1 cellular context compared by ENCODE assay signal in genomic region chr5:136067422-136067821, GRCh38.
A peak's percentile ranks its signal among the peaks of the same experiment; 100 is the strongest.
TF ChIP-seq lines count a peak whose summit lies in the region.

No MANE protein-coding gene starts in this region.

TF ChIP-seq in HepG2, 621 proteins besides CTCF, POLR2A, EP300 and RAD21 (continued from another document and continues in another):
- TF ChIP-seq BCLAF1 (IDR thresholded peaks at IDR 0.05) (no peak), SRSF1 (optimal IDR thresholded peaks at IDR 0.05; ENCODE audit: low read depth, low read length) (no peak), ZBTB4 (CRISPR knock-in tag; IDR thresholded peaks at IDR 0.05; ENCODE audit: borderline replicate concordance) (no peak), RARA (CRISPR knock-in tag; IDR thresholded peaks at IDR 0.05) (0 out of 2 replicates have a peak, but pooled peaks have one; percentile 12), EHMT2 (IDR thresholded peaks at IDR 0.05; ENCODE audit: borderline replicate concordance, low read depth, low read length) (0 out of 2 replicates have a peak, but pooled peaks have one; percentile 46), HBP1 (CRISPR knock-in tag; IDR thresholded peaks at IDR 0.05; ENCODE audit: low read depth) (no peak), ZBTB14 (CRISPR knock-in tag; IDR thresholded peaks at IDR 0.05) (no peak), TOE1 (CRISPR knock-in tag; IDR thresholded peaks at IDR 0.05) (no peak), CHD4 (IDR thresholded peaks at IDR 0.05; ENCODE audit: borderline replicate concordance, low read length) (no peak), POLR2AphosphoS2 (IDR thresholded peaks at IDR 0.05; ENCODE audit: low read depth, low read length) (no peak), THAP7 (CRISPR knock-in tag; IDR thresholded peaks at IDR 0.05) (no peak), ZNF20 (CRISPR knock-in tag; IDR thresholded peaks at IDR 0.05) (no peak), SAFB2 (CRISPR knock-in tag; IDR thresholded peaks at IDR 0.05; ENCODE audit: borderline replicate concordance, low read depth) (no peak), ZKSCAN5 (CRISPR knock-in tag; IDR thresholded peaks at IDR 0.05) (no peak), PRDM15 (CRISPR knock-in tag; IDR thresholded peaks at IDR 0.05) (no peak), THRA (CRISPR knock-in tag; IDR thresholded peaks at IDR 0.05; ENCODE audit: borderline replicate concordance) (peak; percentile 10; the same call in 1 of the 2 replicates), STAG1 (CRISPR knock-in tag; IDR thresholded peaks at IDR 0.05) (no peak), HOXA7 (CRISPR knock-in tag; IDR thresholded peaks at IDR 0.05) (no peak), HNF1B (CRISPR knock-in tag; IDR thresholded peaks at IDR 0.05) (no peak), ZNF121 (CRISPR knock-in tag; IDR thresholded peaks at IDR 0.05) (0 out of 2 replicates have a peak, but pooled peaks have one; percentile 13), GATAD2A (CRISPR knock-in tag; IDR thresholded peaks at IDR 0.05) (peak; percentile 71), HMG20A (CRISPR knock-in tag; IDR thresholded peaks at IDR 0.05; ENCODE audit: borderline replicate concordance) (peak; percentile 66; the same call in 1 of the 2 replicates), MLX (CRISPR knock-in tag; IDR thresholded peaks at IDR 0.05) (no peak), AFF4 (CRISPR knock-in tag; IDR thresholded peaks at IDR 0.05) (no peak), E2F5 (CRISPR knock-in tag; conservative IDR thresholded peaks at IDR 0.05) (no peak), FOXK2 (IDR thresholded peaks at IDR 0.05) (no peak), MXD4 (CRISPR knock-in tag; IDR thresholded peaks at IDR 0.05) (no peak), NFE2 (CRISPR knock-in tag; IDR thresholded peaks at IDR 0.05) (no peak), HOMEZ (CRISPR knock-in tag; IDR thresholded peaks at IDR 0.05; ENCODE audit: low read depth) (peak; percentile 27; the same call in 1 of the 2 replicates)
